1 cellular context compared by ENCODE assay signal in genomic region chr3:105997800-105998526, GRCh38.
TF ChIP-seq lines count a peak whose summit lies in the region.

No MANE protein-coding gene starts in this region.

TF ChIP-seq in A549, 52 proteins besides CTCF, POLR2A, EP300 and RAD21 (continued from another document):
- TF ChIP-seq REST (IDR thresholded peaks at IDR 0.05) = no peak
- no peak for TF ChIP-seq RCOR1 (IDR thresholded peaks at IDR 0.05; ENCODE audit: low read depth, low read length)
- TF ChIP-seq POLR2AphosphoS2 (conservative IDR thresholded peaks at IDR 0.05; ENCODE audit: low read length) = no peak
- TF ChIP-seq CBX2 (IDR thresholded peaks at IDR 0.05; ENCODE audit: borderline replicate concordance, low read depth) = no peak
- peak in 1 of 2 experiments; percentile 46; a peak in 1 of 5 replicates for TF ChIP-seq JUN (IDR thresholded peaks at IDR 0.05)
- TF ChIP-seq CHD4 (IDR thresholded peaks at IDR 0.05; ENCODE audit: borderline replicate concordance) = no peak
- TF ChIP-seq PHF8 (IDR thresholded peaks at IDR 0.05; ENCODE audit: borderline replicate concordance, low read depth) = no peak
- TF ChIP-seq NFE2L2 (conservative IDR thresholded peaks at IDR 0.05; ENCODE audit: low read length) = no peak
- TF ChIP-seq FOXS1 (CRISPR knock-in tag; IDR thresholded peaks at IDR 0.05) = no peak
- no peak for TF ChIP-seq BCL3 (IDR thresholded peaks at IDR 0.05)
- no peak for TF ChIP-seq TFCP2L1 (CRISPR knock-in tag; IDR thresholded peaks at IDR 0.05)
- no peak for TF ChIP-seq SREBF2 (IDR thresholded peaks at IDR 0.05)
- no peak for TF ChIP-seq ZC3H11A (IDR thresholded peaks at IDR 0.05)
- peak; percentile 4 for TF ChIP-seq MAFK (IDR thresholded peaks at IDR 0.05; ENCODE audit: partially characterized antibody)
- no peak for TF ChIP-seq HOXB13 (CRISPR knock-in tag; IDR thresholded peaks at IDR 0.05; ENCODE audit: low read depth)
- TF ChIP-seq, protein P1, sequence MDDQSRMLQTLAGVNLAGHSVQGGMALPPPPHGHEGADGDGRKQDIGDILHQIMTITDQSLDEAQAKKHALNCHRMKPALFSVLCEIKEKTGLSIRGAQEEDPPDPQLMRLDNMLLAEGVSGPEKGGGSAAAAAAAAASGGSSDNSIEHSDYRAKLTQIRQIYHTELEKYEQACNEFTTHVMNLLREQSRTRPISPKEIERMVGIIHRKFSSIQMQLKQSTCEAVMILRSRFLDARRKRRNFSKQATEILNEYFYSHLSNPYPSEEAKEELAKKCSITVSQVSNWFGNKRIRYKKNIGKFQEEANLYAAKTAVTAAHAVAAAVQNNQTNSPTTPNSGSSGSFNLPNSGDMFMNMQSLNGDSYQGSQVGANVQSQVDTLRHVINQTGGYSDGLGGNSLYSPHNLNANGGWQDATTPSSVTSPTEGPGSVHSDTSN (IDR thresholded peaks at IDR 0.05) = no peak
- TF ChIP-seq MYC (IDR thresholded peaks at IDR 0.05; ENCODE audit: borderline replicate concordance, low read length) = no peak
- no peak for TF ChIP-seq E2F6 (IDR thresholded peaks at IDR 0.05; ENCODE audit: borderline replicate concordance, low read depth)
- TF ChIP-seq NR3C1 (IDR thresholded peaks at IDR 0.05) = no peak
